Comparison of ENCODE assay signal across 1 cellular context in genomic region chr20:8019178-8019997, GRCh38.
A peak's percentile ranks its signal among the peaks of the same experiment; 100 is the strongest.
TF ChIP-seq lines count a peak whose summit lies in the region.

TSS of gene TMX4 (minus strand) at chr20:8019761. CDS start at chr20:8019613, 148 bp downstream.

TF ChIP-seq in HepG2, 621 proteins besides CTCF, POLR2A, EP300 and RAD21 (continued from another document and continues in another):
- TF ChIP-seq ZUFSP (CRISPR knock-in tag; IDR thresholded peaks at IDR 0.05; ENCODE audit: borderline replicate concordance): no peak
- peak; percentile 88 for TF ChIP-seq IRF2 (CRISPR knock-in tag; IDR thresholded peaks at IDR 0.05)
- peak; percentile 83 for TF ChIP-seq ZBTB20 (CRISPR knock-in tag; IDR thresholded peaks at IDR 0.05; ENCODE audit: borderline replicate concordance, low read depth)
- TF ChIP-seq ZNF34 (CRISPR knock-in tag; IDR thresholded peaks at IDR 0.05; ENCODE audit: borderline replicate concordance): peak; percentile 81; the same call in 1 of the 2 replicates
- peak; percentile 98 for TF ChIP-seq HINFP (CRISPR knock-in tag; IDR thresholded peaks at IDR 0.05; ENCODE audit: low read depth)
- TF ChIP-seq STAT5B (CRISPR knock-in tag; IDR thresholded peaks at IDR 0.05): peak; percentile 12; the same call in 1 of the 2 replicates
- peak; percentile 95 for TF ChIP-seq ZNF547 (CRISPR knock-in tag; IDR thresholded peaks at IDR 0.05)
- no peak for TF ChIP-seq PHB2 (IDR thresholded peaks at IDR 0.05; ENCODE audit: partially characterized antibody)
- TF ChIP-seq HNF1B (CRISPR knock-in tag; IDR thresholded peaks at IDR 0.05): peak; percentile 90
- TF ChIP-seq CBX5 (CRISPR knock-in tag; IDR thresholded peaks at IDR 0.05; ENCODE audit: borderline replicate concordance): peak; percentile 75; the same call in 1 of the 2 replicates
- peak; percentile 94 for TF ChIP-seq HOXA3 (CRISPR knock-in tag; IDR thresholded peaks at IDR 0.05)
- peak; percentile 100 for TF ChIP-seq RBM22 (optimal IDR thresholded peaks at IDR 0.05; ENCODE audit: low read length)
- TF ChIP-seq ZNF597 (CRISPR knock-in tag; IDR thresholded peaks at IDR 0.05): peak; percentile 85; the same call in 1 of the 2 replicates
- TF ChIP-seq ZBTB39 (CRISPR knock-in tag; IDR thresholded peaks at IDR 0.05): peak; percentile 96
- TF ChIP-seq ARID5B (CRISPR knock-in tag; IDR thresholded peaks at IDR 0.05): peak; percentile 60; the same call in 1 of the 2 replicates
- peak; percentile 100 for TF ChIP-seq SMAD1 (CRISPR knock-in tag; IDR thresholded peaks at IDR 0.05; ENCODE audit: borderline replicate concordance, low read depth)
- TF ChIP-seq ELF4 (CRISPR knock-in tag; IDR thresholded peaks at IDR 0.05; ENCODE audit: borderline replicate concordance): peak; percentile 87
- TF ChIP-seq HMGXB4 (CRISPR knock-in tag; IDR thresholded peaks at IDR 0.05; ENCODE audit: borderline replicate concordance in 1 of 2, low read depth in 1 of 2): peak; percentile 98 to 99
- 0 out of 2 replicates have a peak, but pooled peaks have one; percentile 76 for TF ChIP-seq GZF1 (CRISPR knock-in tag; IDR thresholded peaks at IDR 0.05)
- no peak for TF ChIP-seq ZSCAN5A (CRISPR knock-in tag; IDR thresholded peaks at IDR 0.05; ENCODE audit: borderline replicate concordance)
- peak; percentile 26 for TF ChIP-seq JARID2 (CRISPR knock-in tag; IDR thresholded peaks at IDR 0.05; ENCODE audit: insufficient replicate concordance)
- TF ChIP-seq ARID3A (IDR thresholded peaks at IDR 0.05; ENCODE audit: low read depth, low read length): peak; percentile 58; the same call in 1 of the 2 replicates
- peak; percentile 56; the same call in 1 of the 2 replicates for TF ChIP-seq AKNA (CRISPR knock-in tag; IDR thresholded peaks at IDR 0.05; ENCODE audit: borderline replicate concordance)
- TF ChIP-seq DBP (CRISPR knock-in tag; IDR thresholded peaks at IDR 0.05; ENCODE audit: not compliant biosample characterization): peak; percentile 94
- TF ChIP-seq ZNF7 (CRISPR knock-in tag; IDR thresholded peaks at IDR 0.05): peak; percentile 77
- TF ChIP-seq ZNF552 (CRISPR knock-in tag; IDR thresholded peaks at IDR 0.05; ENCODE audit: borderline replicate concordance): peak; percentile 92
- TF ChIP-seq ZNF337 (CRISPR knock-in tag; IDR thresholded peaks at IDR 0.05; ENCODE audit: borderline replicate concordance, low read depth): no peak
- TF ChIP-seq ZNF703 (CRISPR knock-in tag; IDR thresholded peaks at IDR 0.05; ENCODE audit: borderline replicate concordance): peak; percentile 55; the same call in 1 of the 2 replicates
